ENCODE assay signal across 3 cellular contexts in the genomic region with DNA sequence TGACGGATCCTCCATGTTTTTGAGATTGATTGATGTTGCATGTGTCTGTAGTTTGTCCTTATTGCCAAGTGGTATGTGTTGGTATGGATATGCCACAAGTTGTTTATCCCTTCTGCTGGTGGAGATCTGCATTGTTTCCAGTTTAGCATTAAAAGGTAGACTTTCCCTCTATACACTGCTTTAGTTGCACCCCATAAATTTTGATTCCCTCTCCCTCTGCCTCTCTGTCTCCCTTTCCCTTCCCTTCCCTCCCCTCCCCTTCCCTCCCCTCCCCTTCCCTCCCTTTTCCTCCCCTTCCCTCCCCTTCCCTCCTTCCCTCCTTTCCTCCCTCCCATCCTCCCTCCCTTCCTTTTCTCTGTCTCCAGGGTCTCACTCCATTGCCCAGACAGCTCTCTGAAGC.
A peak's percentile ranks its signal among the peaks of the same experiment; 100 is the strongest.
TF ChIP-seq lines count a peak whose summit lies in the region.

No MANE protein-coding gene starts in this region.

TF ChIP-seq in HepG2, 621 proteins besides CTCF, POLR2A, EP300 and RAD21:
- TF ChIP-seq ZNF205 (CRISPR knock-in tag; IDR thresholded peaks at IDR 0.05) (no peak), IRF2 (CRISPR knock-in tag; IDR thresholded peaks at IDR 0.05) (no peak), ZSCAN21 (CRISPR knock-in tag; IDR thresholded peaks at IDR 0.05; ENCODE audit: borderline replicate concordance) (no peak), MAF1 (CRISPR knock-in tag; IDR thresholded peaks at IDR 0.05; ENCODE audit: borderline replicate concordance) (no peak), SALL1 (CRISPR knock-in tag; IDR thresholded peaks at IDR 0.05) (no peak), HNRNPK (IDR thresholded peaks at IDR 0.05; ENCODE audit: low read depth, low read length, poor library complexity, severe bottlenecking) (peak; percentile 74), PCBP2 (optimal IDR thresholded peaks at IDR 0.05; ENCODE audit: low read depth, low read length, poor library complexity, severe bottlenecking) (peak; percentile 76), FOXK2 (IDR thresholded peaks at IDR 0.05) (no peak), ZNF335 (CRISPR knock-in tag; IDR thresholded peaks at IDR 0.05) (no peak), PAWR (CRISPR knock-in tag; IDR thresholded peaks at IDR 0.05; ENCODE audit: borderline replicate concordance) (no peak)

TF ChIP-seq in IMR-90, 13 proteins besides CTCF, POLR2A, EP300 and RAD21:
- TF ChIP-seq RCOR1 (IDR thresholded peaks at IDR 0.05; ENCODE audit: insufficient replicate concordance, low read length) (no peak), MAFK (IDR thresholded peaks at IDR 0.05; ENCODE audit: low read depth, low read length) (no peak), SMC3 (IDR thresholded peaks at IDR 0.05; ENCODE audit: low read depth, low read length) (no peak), RFX5 (IDR thresholded peaks at IDR 0.05; ENCODE audit: low read depth, low read length) (no peak), BHLHE40 (IDR thresholded peaks at IDR 0.05; ENCODE audit: low read depth, low read length) (no peak)
- TF ChIP-seq, protein P1, sequence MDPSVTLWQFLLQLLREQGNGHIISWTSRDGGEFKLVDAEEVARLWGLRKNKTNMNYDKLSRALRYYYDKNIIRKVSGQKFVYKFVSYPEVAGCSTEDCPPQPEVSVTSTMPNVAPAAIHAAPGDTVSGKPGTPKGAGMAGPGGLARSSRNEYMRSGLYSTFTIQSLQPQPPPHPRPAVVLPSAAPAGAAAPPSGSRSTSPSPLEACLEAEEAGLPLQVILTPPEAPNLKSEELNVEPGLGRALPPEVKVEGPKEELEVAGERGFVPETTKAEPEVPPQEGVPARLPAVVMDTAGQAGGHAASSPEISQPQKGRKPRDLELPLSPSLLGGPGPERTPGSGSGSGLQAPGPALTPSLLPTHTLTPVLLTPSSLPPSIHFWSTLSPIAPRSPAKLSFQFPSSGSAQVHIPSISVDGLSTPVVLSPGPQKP (IDR thresholded peaks at IDR 0.05; ENCODE audit: borderline replicate concordance, low read depth, low read length): no peak

TF ChIP-seq in SK-N-SH treated with all-trans-retinoic acid at 6 μM for 48 hours, 23 proteins besides CTCF, POLR2A, EP300 and RAD21:
- TF ChIP-seq, protein P2, sequence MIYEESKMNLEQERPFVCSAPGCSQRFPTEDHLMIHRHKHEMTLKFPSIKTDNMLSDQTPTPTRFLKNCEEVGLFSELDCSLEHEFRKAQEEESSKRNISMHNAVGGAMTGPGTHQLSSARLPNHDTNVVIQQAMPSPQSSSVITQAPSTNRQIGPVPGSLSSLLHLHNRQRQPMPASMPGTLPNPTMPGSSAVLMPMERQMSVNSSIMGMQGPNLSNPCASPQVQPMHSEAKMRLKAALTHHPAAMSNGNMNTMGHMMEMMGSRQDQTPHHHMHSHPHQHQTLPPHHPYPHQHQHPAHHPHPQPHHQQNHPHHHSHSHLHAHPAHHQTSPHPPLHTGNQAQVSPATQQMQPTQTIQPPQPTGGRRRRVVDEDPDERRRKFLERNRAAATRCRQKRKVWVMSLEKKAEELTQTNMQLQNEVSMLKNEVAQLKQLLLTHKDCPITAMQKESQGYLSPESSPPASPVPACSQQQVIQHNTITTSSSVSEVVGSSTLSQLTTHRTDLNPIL (CRISPR knock-in tag; IDR thresholded peaks at IDR 0.05; ENCODE audit: low read depth): no peak
- TF ChIP-seq ZNF8 (CRISPR knock-in tag; IDR thresholded peaks at IDR 0.05) (no peak), RARB (CRISPR knock-in tag; IDR thresholded peaks at IDR 0.05) (no peak)
TF ChIP-seq in SK-N-SH treated with all-trans-retinoic acid at 6 μM for 48 hours: peak in this region for 0.
